15 cellular contexts compared by ENCODE assay signal in the genomic region with DNA sequence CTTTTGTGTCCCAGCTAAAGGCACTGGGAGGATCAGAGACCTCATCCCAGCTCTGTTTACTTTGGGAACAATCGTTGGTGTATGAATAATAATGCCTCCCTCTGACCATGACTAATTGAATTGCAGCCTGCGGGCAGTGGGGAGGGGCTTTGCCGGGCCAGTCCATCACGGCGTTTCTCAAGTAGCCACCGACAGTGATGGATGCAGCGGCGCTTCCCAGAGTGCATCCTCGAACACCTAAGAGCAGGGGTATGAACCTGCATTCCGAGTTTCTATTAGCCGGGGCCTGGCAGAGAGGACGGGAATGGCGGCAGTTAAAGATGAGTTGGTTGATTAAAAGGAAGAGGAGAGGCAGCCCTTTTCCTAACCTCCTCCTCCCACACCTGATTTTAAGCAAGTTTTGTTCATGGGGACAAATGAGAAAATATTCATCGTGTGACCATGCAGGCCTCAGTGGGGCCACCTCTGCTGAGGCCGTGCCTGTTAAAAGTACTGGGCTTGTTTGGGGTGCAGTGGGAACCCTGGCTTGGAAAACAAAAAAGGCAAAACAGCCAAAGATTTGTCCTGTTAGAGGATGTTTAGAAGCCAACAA.
DNase-seq lines count a peak whose midpoint lies in the region; ATAC-seq and TF ChIP-seq lines count a peak whose summit lies in the region.
"Had no signal": no experiment of that assay in that cellular context is flagged by ENCODE, and none has a peak within 500 bp of the region (broad histone marks: within the 10 kb centered on the region; RNA-seq: fewer than 3 reads in every experiment).

No MANE protein-coding gene starts in this region.

- no peak overlapping the region for H3K27ac Mint-ChIP-seq in glutamatergic neuron (ENCODE audit: unreplicated experiment)
- H3K27ac Mint-ChIP-seq: CD8-positive, alpha-beta T cell; naive B cell had no signal

- no peak overlapping the region for H3K4me3 Mint-ChIP-seq in glutamatergic neuron (ENCODE audit: unreplicated experiment)
- H3K4me3 Mint-ChIP-seq: CD8-positive, alpha-beta T cell; naive B cell had no signal

- ATAC-seq in GM18870 (IDR thresholded peaks at IDR 0.05; ENCODE audit: unreplicated experiment), result no peak
- ATAC-seq: CD8-positive, alpha-beta T cell; SK-N-SH treated with all-trans-retinoic acid at 6 μM for 48 hours had no signal

- peaks cover 8% of the 10 kb centered on the region for H3K4me1 Mint-ChIP-seq in glutamatergic neuron (ENCODE audit: low read depth, unreplicated experiment)
- H3K4me1 Mint-ChIP-seq: naive B cell had no signal

- peaks cover 92% of the 10 kb centered on the region for H3K27me3 ChIP-seq in HUES48 (ENCODE audit: control insufficient read depth, insufficient read depth, low read length)

- no peak overlapping the region for H3K4me3 ChIP-seq in HUES48 (ENCODE audit: low read depth, low read length)
- H3K4me3 ChIP-seq: dorsolateral prefrontal cortex, suprapubic skin had no signal

- peak overlapping the region; percentile 24 for H3K27ac ChIP-seq in HUES48 (ENCODE audit: low read depth, low read length)
- H3K27ac ChIP-seq: dorsolateral prefrontal cortex, suprapubic skin, WERI-Rb-1 had no signal

- H3K9me3 Mint-ChIP-seq in glutamatergic neuron (ENCODE audit: unreplicated experiment), result peaks cover 2% of the 10 kb centered on the region

- TF ChIP-seq CTCF in glutamatergic neuron (IDR thresholded peaks at IDR 0.05; ENCODE audit: partially characterized antibody, unreplicated experiment), result no peak

- peaks cover 4% of the 10 kb centered on the region; the same call in 1 of the 2 replicates for H3K9me3 ChIP-seq in HUES48 (ENCODE audit: control insufficient read depth, insufficient read depth, low read length)
- H3K9me3 ChIP-seq: suprapubic skin had no signal

- H3K36me3 ChIP-seq in HUES48 (ENCODE audit: control insufficient read depth, insufficient read depth, low read length), result no peaks in the 10 kb centered on the region
- H3K36me3 ChIP-seq: suprapubic skin, WERI-Rb-1 had no signal

- H3K9ac ChIP-seq in HUES48 (ENCODE audit: low read depth, low read length), result no peak overlapping the region

- peak; percentile 89 for DNase-seq in NCI-H526 treated with DMSO at 0.1 percent for 48 hours (lab: John Stamatoyannopoulos, UW)
- peak; percentile 49 for DNase-seq in glutamatergic neuron
- peak; percentile 77 for DNase-seq in retina
- no peak for DNase-seq in activated gamma-delta T cell (lab: John Stamatoyannopoulos, UW)
- DNase-seq in activated naive CD4-positive, alpha-beta T cell treated with anti-CD3 and anti-CD28 coated beads, Interleukin-2, amount 50 U/mL, for 16 hours, result no peak
- DNase-seq: CD8-positive, alpha-beta T cell; dorsolateral prefrontal cortex; kidney glomerular epithelial cell; naive B cell; NCI-H524 treated with DMSO at 0.1 percent for 48 hours; WERI-Rb-1 had no signal

- peaks cover 17% of the 10 kb centered on the region for H3K4me1 ChIP-seq in HUES48 (ENCODE audit: control insufficient read depth, insufficient read depth, low read length)
- H3K4me1 ChIP-seq: suprapubic skin had no signal

- no peaks in the 10 kb centered on the region for H3K36me3 Mint-ChIP-seq in glutamatergic neuron (ENCODE audit: unreplicated experiment)
- H3K36me3 Mint-ChIP-seq: CD8-positive, alpha-beta T cell; naive B cell had no signal

- peaks cover 4% of the 10 kb centered on the region for H3K27me3 Mint-ChIP-seq in glutamatergic neuron (ENCODE audit: unreplicated experiment)

Comparison
In these comparisons a context has a peak if more than half of its experiments do, and no peak if none do; other contexts are left out.
1. DNase-seq: peak in NCI-H526 treated with DMSO at 0.1 percent for 48 hours (single experiment), glutamatergic neuron (single experiment) and retina (single experiment); none in activated gamma-delta T cell (single experiment) and activated naive CD4-positive, alpha-beta T cell treated with anti-CD3 and anti-CD28 coated beads, Interleukin-2, amount 50 U/mL, for 16 hours (single experiment).